Comparison of ENCODE assay signal across 13 cellular contexts in genomic region chr21:41506526-41507520, GRCh38. TPM values are rescaled to one million over a fixed set of nuclear protein-coding genes. Genes with fewer than 3 reads are reported as not detected.
DNase-seq lines count a peak whose midpoint lies in the region; ATAC-seq, FAIRE-seq and TF ChIP-seq lines count a peak whose summit lies in the region.
"Had no signal": no experiment of that assay in that cellular context is flagged by ENCODE, and none has a peak within 500 bp of the region (broad histone marks: within the 10 kb centered on the region; RNA-seq: fewer than 3 reads in every experiment).

No MANE protein-coding gene starts in this region.

- H3K4me1 ChIP-seq in HUES64 (ENCODE audit: insufficient read depth, low read length) (peaks cover 8% of the 10 kb centered on the region; the same call in 1 of the 2 replicates), breast epithelium (no peaks in the 10 kb centered on the region), kidney (ENCODE audit: control insufficient read depth in 1 of 2, insufficient read depth in 1 of 2, low read depth in 1 of 2, low read length in 2 of 2) (peaks cover 16 to 20% of the 10 kb centered on the region in 2 donors)

- H3K36me3 ChIP-seq in HUES64 (ENCODE audit: insufficient read depth, low read length) (no peaks in the 10 kb centered on the region), breast epithelium (no peaks in the 10 kb centered on the region), kidney (ENCODE audit: control insufficient read depth in 1 of 2, insufficient read depth in 2 of 2, low read length in 2 of 2) (no peaks in the 10 kb centered on the region)

- TF ChIP-seq POLR2A in breast epithelium (IDR thresholded peaks at IDR 0.05): no peak

- no peak for TF ChIP-seq CTCF in breast epithelium (IDR thresholded peaks at IDR 0.05)
- TF ChIP-seq CTCF in kidney (IDR thresholded peaks at IDR 0.05; ENCODE audit: borderline replicate concordance, extremely low read depth, insufficient read depth): no peak

- no peaks in the 10 kb centered on the region for H3K9me3 ChIP-seq in HUES64 (ENCODE audit: insufficient read depth, low read depth, low read length)
- H3K9me3 ChIP-seq in breast epithelium: no peaks in the 10 kb centered on the region
- no peaks in the 10 kb centered on the region for H3K9me3 ChIP-seq in kidney (ENCODE audit: control insufficient read depth in 1 of 2, low read length in 2 of 2)

- intact Hi-C loops in breast epithelium (cut with DNase I; ENCODE audit: low total_unique reads) (no loop called here), kidney (cut with DNase I) (no loop called here)

- DNase-seq in breast epithelium (ENCODE audit: low spot score in 2 of 2): peak; percentile 60 to 72
- DNase-seq in kidney: peak; percentile 84
- peak; percentile 60 for DNase-seq in retina
- DNase-seq in T-helper 1 cell: no peak
- DNase-seq: GF-D8, head of caudate nucleus, NCI-H510A had no signal

- H3K4me3 ChIP-seq in HUES64 (ENCODE audit: low read length) (peak overlapping the region; percentile 71), breast epithelium (peak overlapping the region in 2 of 3 donors; percentile 66 to 73), kidney (ENCODE audit: low read length in 2 of 2) (peak overlapping the region; percentile 76 to 79)

- H3K27ac ChIP-seq in HUES64 (ENCODE audit: low read depth, low read length) (no peak overlapping the region; the same call in 1 of the 2 replicates), breast epithelium (peak overlapping the region; percentile 90 to 94), kidney (ENCODE audit: low read depth in 2 of 2, low read length in 2 of 2) (peak overlapping the region; percentile 94 to 95)

- 2% methylated on average over 65 of the region's 65 CpGs for WGBS in HUES64

- ATAC-seq in GM21737 (IDR thresholded peaks at IDR 0.05; ENCODE audit: unreplicated experiment) (no peak), GM21717 (IDR thresholded peaks at IDR 0.05; ENCODE audit: unreplicated experiment) (no peak), HG03280 (IDR thresholded peaks at IDR 0.05; ENCODE audit: unreplicated experiment) (no peak)
- ATAC-seq: stimulated activated memory B cell treated with anti-CD40 and anti-IgM and Interleukin-4, amounts not matched to agents 10 μg/mL and 1 μg/mL and 100 μg/mL, for 72 hours had no signal

- no peak for FAIRE-seq in kidney (lab: Jason Lieb, UNC)

- H3K9ac ChIP-seq in HUES64 (ENCODE audit: low read depth, low read length): peak overlapping the region; percentile 60
- H3K9ac ChIP-seq in kidney (ENCODE audit: low read length in 2 of 2): peak overlapping the region; percentile 80 to 93

- H3K27me3 ChIP-seq in HUES64 (ENCODE audit: insufficient read depth, low read length): peaks cover 55% of the 10 kb centered on the region
- peaks cover 0 to 10% of the 10 kb centered on the region in 2 donors for H3K27me3 ChIP-seq in breast epithelium

RNA-seq across cellular contexts. Expression of gene TMPRSS2, which starts 1.1 kb away (rescaled TPM):
- 3.9 TPM for polyA plus RNA-seq in HUES64 (2013, experiment 1 of 2)
- 3.0 TPM for polyA plus RNA-seq in HUES64 (2013, experiment 2 of 2)
- 10 to 100 TPM in 2 of 3 donors, not detected in 1; 32.1 to 56.6 TPM for total RNA-seq in breast epithelium
- 32.8 TPM for total RNA-seq in kidney
- 55.0 TPM for polyA plus RNA-seq in kidney (ENCODE audit: insufficient read depth, low read depth, low replicate concordance)
- total RNA-seq: skeletal muscle tissue had no signal

Comparison
In these comparisons a context has a peak if more than half of its experiments do, and no peak if none do; other contexts are left out.
1. DNase-seq: peak in breast epithelium (2 of 2), kidney (single experiment) and retina (single experiment); none in T-helper 1 cell (0 of 5).
2. Peak in every context shown above with its lines, with median percentiles within 50 percentile points of each other: H3K4me3 ChIP-seq.